Comparison of ENCODE assay signal across 14 cellular contexts in genomic region chr2:7812231-7812995, GRCh38.
DNase-seq lines count a peak whose midpoint lies in the region; ATAC-seq and TF ChIP-seq lines count a peak whose summit lies in the region.
"Had no signal": no experiment of that assay in that cellular context is flagged by ENCODE, and none has a peak within 500 bp of the region (broad histone marks: within the 10 kb centered on the region; RNA-seq: fewer than 3 reads in every experiment).

No MANE protein-coding gene starts in this region.

- DNase-seq in stimulated activated naive CD8-positive, alpha-beta T cell treated with anti-CD3 and anti-CD28 coated beads, Interleukin-15, amount 100 ng/mL, for 72 hours, result no peak
- DNase-seq in stimulated activated naive CD8-positive, alpha-beta T cell treated with anti-CD3 and anti-CD28 coated beads, Interleukin-15, Interleukin-2, amounts not matched to agents 100 U/mL and 50 U/mL, for 24 hours, result no peak
- no peak for DNase-seq in activated T-helper 2 cell treated with anti-CD3 and anti-CD28 coated beads, Interferon-gamma antibody, Interleukin-2, Interleukin-4, amounts not matched to agents 10 μg/mL and 5 μg/mL and 100 μg/mL, durations not matched to agents 14 hours and 24 hours and 36 hours (ENCODE audit: low spot score)
- peak; percentile 43 for DNase-seq in fibroblast of pulmonary artery (ENCODE audit: low read depth)
- no peak for DNase-seq in OCI-M2 (lab: John Stamatoyannopoulos, UW; ENCODE audit: unreplicated experiment)
- no peak for DNase-seq in GM19240 (ENCODE audit: insufficient read length, low spot score)
- DNase-seq in NCI-H526 (lab: John Stamatoyannopoulos, UW), result no peak
- DNase-seq: activated naive CD4-positive, alpha-beta T cell treated with anti-CD3 and anti-CD28 coated beads for 36 hours; esophagus squamous epithelium; immature natural killer cell; NCI-H2081; posterior cingulate gyrus; thyroid gland had no signal

- peaks cover 6 to 17% of the 10 kb centered on the region in 2 donors for H3K9me3 Mint-ChIP-seq in stimulated activated naive CD8-positive, alpha-beta T cell treated with anti-CD3 and anti-CD28 coated beads, Interleukin-15, amount 100 ng/mL, for 72 hours
- H3K9me3 Mint-ChIP-seq in activated T-helper 2 cell treated with anti-CD3 and anti-CD28 coated beads, Interferon-gamma antibody, Interleukin-2, Interleukin-4, amounts not matched to agents 10 μg/mL and 5 μg/mL and 100 μg/mL, durations not matched to agents 14 hours and 24 hours and 36 hours, result peaks cover 36% of the 10 kb centered on the region
- H3K9me3 Mint-ChIP-seq: activated naive CD4-positive, alpha-beta T cell treated with anti-CD3 and anti-CD28 coated beads for 36 hours; immature natural killer cell had no signal

- no peak overlapping the region for H3K4me3 ChIP-seq in fibroblast of pulmonary artery (replicated peaks; ENCODE audit: low read depth, low read length)
- H3K4me3 ChIP-seq: esophagus squamous epithelium, thyroid gland had no signal

- peaks cover 6% of the 10 kb centered on the region for H3K4me1 Mint-ChIP-seq in stimulated activated naive CD8-positive, alpha-beta T cell treated with anti-CD3 and anti-CD28 coated beads, Interleukin-15, amount 100 ng/mL, for 72 hours
- H3K4me1 Mint-ChIP-seq in activated T-helper 2 cell treated with anti-CD3 and anti-CD28 coated beads, Interferon-gamma antibody, Interleukin-2, Interleukin-4, amounts not matched to agents 10 μg/mL and 5 μg/mL and 100 μg/mL, durations not matched to agents 14 hours and 24 hours and 36 hours (ENCODE audit: low read depth), result peaks cover 21% of the 10 kb centered on the region

- ATAC-seq in stimulated activated naive CD8-positive, alpha-beta T cell treated with anti-CD3 and anti-CD28 coated beads, Interleukin-15, amount 100 ng/mL, for 72 hours, result peak; percentile 20
- no peak for ATAC-seq in stimulated activated naive CD8-positive, alpha-beta T cell treated with anti-CD3 and anti-CD28 coated beads, Interleukin-15, Interleukin-2, amounts not matched to agents 100 U/mL and 50 U/mL, for 24 hours
- ATAC-seq in HG03342 (IDR thresholded peaks at IDR 0.05; ENCODE audit: unreplicated experiment), result no peak

- peaks cover 7% of the 10 kb centered on the region for H3K36me3 Mint-ChIP-seq in activated T-helper 2 cell treated with anti-CD3 and anti-CD28 coated beads, Interferon-gamma antibody, Interleukin-2, Interleukin-4, amounts not matched to agents 10 μg/mL and 5 μg/mL and 100 μg/mL, durations not matched to agents 14 hours and 24 hours and 36 hours (ENCODE audit: low read depth)

- TF ChIP-seq CTCF in fibroblast of pulmonary artery (IDR thresholded peaks at IDR 0.05; ENCODE audit: low read length, missing control alignments), result no peak

- H3K4me3 Mint-ChIP-seq in stimulated activated naive CD8-positive, alpha-beta T cell treated with anti-CD3 and anti-CD28 coated beads, Interleukin-15, amount 100 ng/mL, for 72 hours, result no peak overlapping the region
- no peak overlapping the region for H3K4me3 Mint-ChIP-seq in activated T-helper 2 cell treated with anti-CD3 and anti-CD28 coated beads, Interferon-gamma antibody, Interleukin-2, Interleukin-4, amounts not matched to agents 10 μg/mL and 5 μg/mL and 100 μg/mL, durations not matched to agents 14 hours and 24 hours and 36 hours (ENCODE audit: low read depth)
- H3K4me3 Mint-ChIP-seq: activated naive CD4-positive, alpha-beta T cell treated with anti-CD3 and anti-CD28 coated beads for 36 hours; immature natural killer cell had no signal

- H3K27me3 Mint-ChIP-seq in stimulated activated naive CD8-positive, alpha-beta T cell treated with anti-CD3 and anti-CD28 coated beads, Interleukin-15, amount 100 ng/mL, for 72 hours, result peaks cover 6% of the 10 kb centered on the region
- no peaks in the 10 kb centered on the region for H3K27me3 Mint-ChIP-seq in activated T-helper 2 cell treated with anti-CD3 and anti-CD28 coated beads, Interferon-gamma antibody, Interleukin-2, Interleukin-4, amounts not matched to agents 10 μg/mL and 5 μg/mL and 100 μg/mL, durations not matched to agents 14 hours and 24 hours and 36 hours (ENCODE audit: low read depth)

- H3K27ac Mint-ChIP-seq in stimulated activated naive CD8-positive, alpha-beta T cell treated with anti-CD3 and anti-CD28 coated beads, Interleukin-15, amount 100 ng/mL, for 72 hours, result no peak overlapping the region
- H3K27ac Mint-ChIP-seq in activated T-helper 2 cell treated with anti-CD3 and anti-CD28 coated beads, Interferon-gamma antibody, Interleukin-2, Interleukin-4, amounts not matched to agents 10 μg/mL and 5 μg/mL and 100 μg/mL, durations not matched to agents 14 hours and 24 hours and 36 hours, result peak overlapping the region; percentile 15
- H3K27ac Mint-ChIP-seq: activated naive CD4-positive, alpha-beta T cell treated with anti-CD3 and anti-CD28 coated beads for 36 hours; immature natural killer cell had no signal

- intact Hi-C loops in activated T-helper 2 cell treated with anti-CD3 and anti-CD28 coated beads, Interferon-gamma antibody, Interleukin-2, Interleukin-4, amounts not matched to agents 10 μg/mL and 5 μg/mL and 100 μg/mL, durations not matched to agents 14 hours and 24 hours and 36 hours (cut with micrococcal nuclease), result no loop called here
